Comparison of ENCODE assay signal across 9 cellular contexts in the genomic region with DNA sequence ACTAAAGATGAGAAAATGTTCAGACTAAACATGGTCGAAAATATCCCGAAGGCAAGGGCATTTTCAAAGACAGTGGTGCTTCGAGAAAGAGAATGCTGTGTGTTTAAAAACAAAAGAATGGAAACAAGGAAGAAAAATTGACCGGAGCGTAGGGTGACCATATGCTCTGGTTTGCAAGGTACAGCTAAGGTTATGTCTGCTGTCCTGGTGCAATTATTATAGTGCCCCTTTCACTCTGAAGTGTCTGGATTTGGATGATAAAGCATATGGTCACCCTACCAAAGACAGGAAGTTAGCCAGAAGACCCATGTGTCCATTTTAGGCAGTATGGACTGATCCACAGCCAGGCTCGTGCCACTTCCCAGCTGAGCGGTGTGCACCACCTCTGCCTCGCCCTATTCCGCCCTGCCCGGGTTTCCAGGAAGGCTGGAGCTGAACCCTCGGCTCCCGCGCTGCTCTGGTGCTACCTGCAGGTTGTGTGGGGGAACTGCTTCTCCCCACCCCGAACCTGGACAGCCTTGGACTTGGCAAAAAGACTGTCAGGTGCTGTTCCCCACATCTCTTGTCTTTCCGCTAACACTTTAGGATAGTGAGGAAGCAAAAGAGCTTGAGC. TPM values are rescaled to one million over a fixed set of nuclear protein-coding genes. Genes with fewer than 3 reads are reported as not detected.
DNase-seq lines count a peak whose midpoint lies in the region; ATAC-seq, FAIRE-seq and TF ChIP-seq lines count a peak whose summit lies in the region.
"Had no signal": no experiment of that assay in that cellular context is flagged by ENCODE, and none has a peak within 500 bp of the region (broad histone marks: within the 10 kb centered on the region; RNA-seq: fewer than 3 reads in every experiment).

No MANE protein-coding gene starts in this region.

- no peaks in the 10 kb centered on the region for H3K36me3 Mint-ChIP-seq in CD14-positive monocyte

- DNase-seq in CD14-positive monocyte (ENCODE audit: low spot score): no peak
- DNase-seq in GM19239 (ENCODE audit: insufficient read length, low spot score): peak; percentile 35
- peak; percentile 61 for DNase-seq in NCI-H69 (lab: John Stamatoyannopoulos, UW)
- DNase-seq in adrenal gland: peak in 5 of 7 donors; percentile 41 to 54 (median 50)
- DNase-seq in left lung: no peak
- DNase-seq in posterior vena cava (ENCODE audit: low spot score): no peak
- DNase-seq in activated CD4-positive, CD25-positive, alpha-beta regulatory T cell treated with anti-CD3 and anti-CD28 coated beads, Interleukin-2, amount 50 U/mL, for 72 hours: no peak

- peak overlapping the region in 1 of 7 donors; percentile 4 for H3K27ac Mint-ChIP-seq in CD14-positive monocyte

- TF ChIP-seq POLR2A in adrenal gland (IDR thresholded peaks at IDR 0.05): no peak

- H3K27me3 ChIP-seq in adrenal gland (no peaks in the 10 kb centered on the region), left lung (peaks cover 0 to 36% of the 10 kb centered on the region in 2 donors)

- H3K27ac ChIP-seq in adrenal gland: no peak overlapping the region
- no peak overlapping the region for H3K27ac ChIP-seq in left lung
- H3K27ac ChIP-seq: thoracic aorta had no signal

- H3K4me1 Mint-ChIP-seq in CD14-positive monocyte: no peaks in the 10 kb centered on the region

- ATAC-seq in left lung: peak; percentile 84
- no peak for ATAC-seq in HG03025 (IDR thresholded peaks at IDR 0.05; ENCODE audit: low FRiP score, unreplicated experiment)

- H3K36me3 ChIP-seq in adrenal gland (replicated peaks in 1 of 2) (no peaks in the 10 kb centered on the region), left lung (no peaks in the 10 kb centered on the region)
- H3K36me3 ChIP-seq: thoracic aorta had no signal

- peaks cover 1 to 25% (median 18%) of the 10 kb centered on the region in 3 donors for H3K27me3 Mint-ChIP-seq in CD14-positive monocyte (ENCODE audit: low read depth in 3 of 3)

- no peak overlapping the region for H3K4me3 Mint-ChIP-seq in CD14-positive monocyte

- H3K4me3 ChIP-seq in adrenal gland: no peak overlapping the region
- H3K4me3 ChIP-seq in left lung: no peak overlapping the region
- H3K4me3 ChIP-seq: thoracic aorta had no signal

- intact Hi-C loops in CD14-positive monocyte (cut with micrococcal nuclease) (loop anchor here (5.0 to 10.0 kb wide), 2 partner anchors 73 to 341 kb away; no protein-coding TSS in a partner anchor), adrenal gland (cut with DNase I) (loop anchor here in 1 of 2 donors (10.0 kb wide), 1 partner anchor 283 kb away; a partner anchor contains a TSS), left lung (cut with DNase I) (no loop called here), posterior vena cava (cut with DNase I) (loop anchor here in 1 of 2 donors (10.0 kb wide), 1 partner anchor 73 kb away; no protein-coding TSS in a partner anchor)

- H3K4me1 ChIP-seq in adrenal gland (replicated peaks in 1 of 2) (no peaks in the 10 kb centered on the region), left lung (no peaks in the 10 kb centered on the region)

- H3K9me3 ChIP-seq in adrenal gland (replicated peaks in 1 of 3): no peaks in the 10 kb centered on the region
- H3K9me3 ChIP-seq in left lung: no peaks in the 10 kb centered on the region
- H3K9me3 ChIP-seq: thoracic aorta had no signal

- WGBS in adrenal gland, 4 donors: 39 to 77% (median 49%) methylated on average over 7 to 15 of the region's 15 CpGs

- no peaks in the 10 kb centered on the region for H3K9me3 Mint-ChIP-seq in CD14-positive monocyte

- TF ChIP-seq CTCF in CD14-positive monocyte (IDR thresholded peaks at IDR 0.05) (peak; percentile 16), adrenal gland (IDR thresholded peaks at IDR 0.05) (peak in 5 of 6 experiments; percentile 15 to 48 (median 24)), left lung (IDR thresholded peaks at IDR 0.05) (no peak)

- FAIRE-seq in GM19239 (lab: Jason Lieb, UNC): no peak

RNA-seq across cellular contexts. Expression of a gene that starts 25.2 kb away (rescaled TPM):
- not detected for polyA plus RNA-seq in CD14-positive monocyte
- under 1 TPM in 1 of 8 donors, not detected in 7; 0.08 TPM for total RNA-seq in adrenal gland
- polyA plus RNA-seq in adrenal gland: under 1 TPM in 1 of 3 donors, not detected in 2; 0.15 TPM
- not detected for total RNA-seq in left lung
- total RNA-seq in posterior vena cava: not detected
- total RNA-seq: thoracic aorta had no signal

RNA-seq across cellular contexts. Expression of a gene that starts 28.0 kb away (rescaled TPM):
- polyA plus RNA-seq in CD14-positive monocyte: 10 to 100 TPM; 41.1 to 41.3 TPM
- total RNA-seq in adrenal gland: 100 to 1,000 TPM in 5 of 8 donors, 10 to 100 TPM in 3; 91.1 to 153 (median 124) TPM
- polyA plus RNA-seq in adrenal gland: 100 to 1,000 TPM in 2 of 3 donors, 10 to 100 TPM in 1; 35.9 to 254 (median 210) TPM
- 10 to 100 TPM; 71.4 to 72.9 TPM for total RNA-seq in left lung
- 10 to 100 TPM; 29.0 to 33.2 TPM for total RNA-seq in posterior vena cava

RNA-seq across cellular contexts. Expression of a gene that starts 39.0 kb away (rescaled TPM):
- under 1 TPM; 0.52 to 0.53 TPM for polyA plus RNA-seq in CD14-positive monocyte
- 100 to 1,000 TPM in 2 of 8 donors, 10 to 100 TPM in 6; 16.7 to 123 (median 61.2) TPM for total RNA-seq in adrenal gland
- 100 to 1,000 TPM in 2 of 3 donors, 1 to 10 TPM in 1; 6.3 to 208 (median 142) TPM for polyA plus RNA-seq in adrenal gland
- total RNA-seq in left lung: 10 to 100 TPM; 31.3 to 34.0 TPM
- total RNA-seq in posterior vena cava: 10 to 100 TPM; 11.7 to 25.3 TPM

RNA-seq across cellular contexts. Expression of a gene that starts 49.8 kb away (rescaled TPM):
- not detected for polyA plus RNA-seq in CD14-positive monocyte
- not detected for total RNA-seq in adrenal gland
- polyA plus RNA-seq in adrenal gland: not detected
- not detected for total RNA-seq in left lung
- total RNA-seq in posterior vena cava: not detected

Comparison
In these comparisons a context has a peak if more than half of its experiments do, and no peak if none do; other contexts are left out.
1. DNase-seq: peak in GM19239 (single experiment), NCI-H69 (single experiment) and adrenal gland (5 of 7); none in CD14-positive monocyte (single experiment), left lung (0 of 2), posterior vena cava (single experiment) and activated CD4-positive, CD25-positive, alpha-beta regulatory T cell treated with anti-CD3 and anti-CD28 coated beads, Interleukin-2, amount 50 U/mL, for 72 hours (single experiment).
2. CTCF ChIP-seq: peak in CD14-positive monocyte (single experiment) and adrenal gland (5 of 6); none in left lung (0 of 2).
3. intact Hi-C loops: an anchor here in CD14-positive monocyte (5.0 to 10.0 kb wide); none called in left lung.